ENCODE assay signal across 12 cellular contexts in genomic region chr19:36894849-36895383, GRCh38. TPM values are rescaled to one million over a fixed set of nuclear protein-coding genes. Genes with fewer than 3 reads are reported as not detected.
DNase-seq lines count a peak whose midpoint lies in the region; ATAC-seq, FAIRE-seq and TF ChIP-seq lines count a peak whose summit lies in the region.
"Had no signal": no experiment of that assay in that cellular context is flagged by ENCODE, and none has a peak within 500 bp of the region (broad histone marks: within the 10 kb centered on the region; RNA-seq: fewer than 3 reads in every experiment).

No MANE protein-coding gene starts in this region.

- peaks cover 76% of the 10 kb centered on the region for H3K9me3 Mint-ChIP-seq in chondrocyte (ENCODE audit: low read depth)

- H3K36me3 ChIP-seq in adipocyte (ENCODE audit: control insufficient read depth, insufficient read depth, low read length, severe bottlenecking) (peaks cover 96% of the 10 kb centered on the region), muscle layer of colon (ENCODE audit: insufficient read depth, low read length) (peaks cover 56% of the 10 kb centered on the region), thoracic aorta (peaks cover 73% of the 10 kb centered on the region)

- no peaks in the 10 kb centered on the region for H3K4me1 ChIP-seq in adipocyte (ENCODE audit: control insufficient read depth, insufficient read depth, low read length)
- H3K4me1 ChIP-seq in muscle layer of colon (ENCODE audit: insufficient read depth, low read length) = no peaks in the 10 kb centered on the region
- no peaks in the 10 kb centered on the region for H3K4me1 ChIP-seq in thoracic aorta (ENCODE audit: control insufficient read depth in 1 of 2, low read depth in 2 of 2)

- no peak overlapping the region for H3K4me3 Mint-ChIP-seq in chondrocyte (ENCODE audit: unreplicated experiment)
- H3K4me3 Mint-ChIP-seq: CD14-positive monocyte had no signal

- no peaks in the 10 kb centered on the region for H3K27me3 ChIP-seq in adipocyte (replicated peaks; ENCODE audit: control insufficient read depth, insufficient read depth, low read length)
- H3K27me3 ChIP-seq in muscle layer of colon (ENCODE audit: control insufficient read depth in 1 of 2, insufficient read depth in 2 of 2, low read length in 2 of 2) = no peaks in the 10 kb centered on the region
- no peaks in the 10 kb centered on the region for H3K27me3 ChIP-seq in thoracic aorta (replicated peaks; ENCODE audit: insufficient read depth)

- no peaks in the 10 kb centered on the region for H3K4me1 Mint-ChIP-seq in chondrocyte (ENCODE audit: low read depth)
- H3K4me1 Mint-ChIP-seq: CD14-positive monocyte had no signal

- H3K27ac ChIP-seq in muscle layer of colon (ENCODE audit: low read depth, low read length) (no peak overlapping the region), thoracic aorta (no peak overlapping the region)

- DNase-seq in H54 (ENCODE audit: insufficient read length, low spot score) (no peak), adipocyte (ENCODE audit: low read depth) (no peak), thoracic aorta (ENCODE audit: low spot score) (no peak), chondrocyte (ENCODE audit: low spot score) (no peak)
- DNase-seq: Calu3, DMS 273 treated with DMSO at 0.1 percent for 48 hours had no signal

- peaks cover 79% of the 10 kb centered on the region for H3K36me3 Mint-ChIP-seq in chondrocyte (ENCODE audit: low read depth)

- no peak for TF ChIP-seq CTCF in thoracic aorta (IDR thresholded peaks at IDR 0.05)
- no peak for TF ChIP-seq CTCF in chondrocyte (IDR thresholded peaks at IDR 0.05)

- peak; percentile 6 for FAIRE-seq in H54 (lab: Jason Lieb, UNC)
- FAIRE-seq: HTR-8/SVneo, K562 had no signal

- no peak for TF ChIP-seq POLR2A in H54 (IDR thresholded peaks at IDR 0.05; ENCODE audit: low read depth, low read length)

- no peaks in the 10 kb centered on the region for H3K27me3 Mint-ChIP-seq in chondrocyte (ENCODE audit: low read depth)

- H3K9me3 ChIP-seq in adipocyte (ENCODE audit: control insufficient read depth, low read length) = peaks cover 99% of the 10 kb centered on the region
- peaks cover 83% of the 10 kb centered on the region for H3K9me3 ChIP-seq in muscle layer of colon (ENCODE audit: low read length)
- H3K9me3 ChIP-seq in thoracic aorta = peaks cover 94% of the 10 kb centered on the region

- no peak for ATAC-seq in thoracic aorta (ENCODE audit: insufficient number of reproducible peaks, low FRiP score, low read depth)
- ATAC-seq in HG03280 (IDR thresholded peaks at IDR 0.05; ENCODE audit: unreplicated experiment) = no peak
- no peak for ATAC-seq in HG03139 (IDR thresholded peaks at IDR 0.05; ENCODE audit: unreplicated experiment)
- ATAC-seq: K562 had no signal

- H3K4me3 ChIP-seq in adipocyte (ENCODE audit: low read length) (peak overlapping the region; percentile 81), muscle layer of colon (ENCODE audit: low read depth in 1 of 2, low read length in 2 of 2) (peak overlapping the region; percentile 3 to 20), thoracic aorta (peak overlapping the region; percentile 14)
- H3K4me3 ChIP-seq: K562 had no signal

- no peak overlapping the region for H3K9ac ChIP-seq in adipocyte (ENCODE audit: low read length)
- no peak overlapping the region for H3K9ac ChIP-seq in muscle layer of colon (ENCODE audit: low read length)

- no peak overlapping the region for H3K27ac Mint-ChIP-seq in chondrocyte (ENCODE audit: unreplicated experiment)
- H3K27ac Mint-ChIP-seq: CD14-positive monocyte had no signal

RNA-seq across cellular contexts. Expression of gene ZNF829, which starts 21.2 kb away (rescaled TPM):
- total RNA-seq in thoracic aorta (1 to 10 TPM; 1.2 to 2.7 TPM), chondrocyte (2.0 to 4.1 TPM (median 2.1 TPM) in 3 replicates)

RNA-seq across cellular contexts. Expression of gene ZNF568, which starts 21.2 kb away (rescaled TPM):
- total RNA-seq in thoracic aorta (10 to 100 TPM in 1 of 2 donors, 1 to 10 TPM in 1; 9.2 to 19.7 TPM), chondrocyte (6.9 to 11.4 TPM (median 7.6 TPM) in 3 replicates)

RNA-seq across cellular contexts. Expression of gene ZNF345, which starts 44.2 kb away (rescaled TPM):
- total RNA-seq in thoracic aorta (1 to 10 TPM; 5.7 to 9.7 TPM), chondrocyte (3.3 to 6.6 TPM (median 4.7 TPM) in 3 replicates)

RNA-seq across cellular contexts. Expression of gene ZNF790, which starts 56.7 kb away (rescaled TPM):
- total RNA-seq in thoracic aorta = 1 to 10 TPM; 7.4 to 8.8 TPM
- 8.1 to 10.2 TPM (median 8.1 TPM) in 3 replicates for total RNA-seq in chondrocyte

Comparison
In these comparisons a context has a peak if more than half of its experiments do, and no peak if none do; other contexts are left out.
1. H3K4me3 ChIP-seq: peak in every context shown above with its lines; median percentile 81 in adipocyte; 14 in thoracic aorta; 12 in muscle layer of colon.